Comparison of ENCODE assay signal across 1 cellular context in the genomic region with DNA sequence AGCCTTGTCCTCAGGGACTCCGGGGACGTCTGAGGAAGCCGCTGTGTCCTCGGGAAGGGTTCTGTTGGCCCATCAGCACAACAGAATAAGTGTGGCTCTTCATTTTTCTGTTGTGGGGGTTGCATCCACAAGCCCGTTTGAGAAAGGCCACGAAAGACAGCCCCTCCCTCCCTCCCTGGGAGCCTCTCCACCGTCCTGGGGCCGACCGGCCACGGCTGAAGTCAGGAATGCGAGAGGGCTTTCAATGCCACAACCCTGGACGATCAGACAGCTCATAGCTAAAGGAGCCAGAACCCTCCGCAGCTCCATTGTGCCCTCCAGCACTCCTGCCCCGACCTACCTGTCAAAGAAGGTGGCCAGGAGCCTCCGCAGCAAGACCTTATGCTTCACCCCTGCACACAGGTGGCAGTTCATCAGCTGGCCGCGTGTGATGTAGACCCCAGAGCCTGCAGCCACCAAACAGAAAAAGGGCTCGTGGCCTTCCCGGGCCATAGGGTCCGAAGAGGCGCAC.
TF ChIP-seq lines count a peak whose summit lies in the region.

No MANE protein-coding gene starts in this region.

TF ChIP-seq in H1, 55 proteins besides CTCF, POLR2A, EP300 and RAD21:
- TF ChIP-seq CHD1 (IDR thresholded peaks at IDR 0.05; ENCODE audit: low read depth, low read length) (no peak), YY1 (IDR thresholded peaks at IDR 0.05; ENCODE audit: low read depth, low read length) (no peak), EZH2 (IDR thresholded peaks at IDR 0.05; ENCODE audit: low read depth, low read length, severe bottlenecking) (no peak), BACH1 (IDR thresholded peaks at IDR 0.05; ENCODE audit: low read length) (no peak), SP4 (IDR thresholded peaks at IDR 0.05; ENCODE audit: low read length) (no peak), MAFK (IDR thresholded peaks at IDR 0.05; ENCODE audit: low read depth, low read length) (no peak), SP1 (IDR thresholded peaks at IDR 0.05; ENCODE audit: low read depth, low read length) (no peak), CTBP2 (IDR thresholded peaks at IDR 0.05; ENCODE audit: borderline replicate concordance, insufficient read depth, insufficient read length, low read length) (no peak), FOSL1 (IDR thresholded peaks at IDR 0.05; ENCODE audit: insufficient read depth, low read depth, low read length) (no peak), EGR1 (IDR thresholded peaks at IDR 0.05; ENCODE audit: borderline replicate concordance, low read depth, low read length) (no peak)
- TF ChIP-seq, protein P1, sequence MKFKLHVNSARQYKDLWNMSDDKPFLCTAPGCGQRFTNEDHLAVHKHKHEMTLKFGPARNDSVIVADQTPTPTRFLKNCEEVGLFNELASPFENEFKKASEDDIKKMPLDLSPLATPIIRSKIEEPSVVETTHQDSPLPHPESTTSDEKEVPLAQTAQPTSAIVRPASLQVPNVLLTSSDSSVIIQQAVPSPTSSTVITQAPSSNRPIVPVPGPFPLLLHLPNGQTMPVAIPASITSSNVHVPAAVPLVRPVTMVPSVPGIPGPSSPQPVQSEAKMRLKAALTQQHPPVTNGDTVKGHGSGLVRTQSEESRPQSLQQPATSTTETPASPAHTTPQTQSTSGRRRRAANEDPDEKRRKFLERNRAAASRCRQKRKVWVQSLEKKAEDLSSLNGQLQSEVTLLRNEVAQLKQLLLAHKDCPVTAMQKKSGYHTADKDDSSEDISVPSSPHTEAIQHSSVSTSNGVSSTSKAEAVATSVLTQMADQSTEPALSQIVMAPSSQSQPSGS (IDR thresholded peaks at IDR 0.05; ENCODE audit: low read length) = no peak
- TF ChIP-seq, protein P2, sequence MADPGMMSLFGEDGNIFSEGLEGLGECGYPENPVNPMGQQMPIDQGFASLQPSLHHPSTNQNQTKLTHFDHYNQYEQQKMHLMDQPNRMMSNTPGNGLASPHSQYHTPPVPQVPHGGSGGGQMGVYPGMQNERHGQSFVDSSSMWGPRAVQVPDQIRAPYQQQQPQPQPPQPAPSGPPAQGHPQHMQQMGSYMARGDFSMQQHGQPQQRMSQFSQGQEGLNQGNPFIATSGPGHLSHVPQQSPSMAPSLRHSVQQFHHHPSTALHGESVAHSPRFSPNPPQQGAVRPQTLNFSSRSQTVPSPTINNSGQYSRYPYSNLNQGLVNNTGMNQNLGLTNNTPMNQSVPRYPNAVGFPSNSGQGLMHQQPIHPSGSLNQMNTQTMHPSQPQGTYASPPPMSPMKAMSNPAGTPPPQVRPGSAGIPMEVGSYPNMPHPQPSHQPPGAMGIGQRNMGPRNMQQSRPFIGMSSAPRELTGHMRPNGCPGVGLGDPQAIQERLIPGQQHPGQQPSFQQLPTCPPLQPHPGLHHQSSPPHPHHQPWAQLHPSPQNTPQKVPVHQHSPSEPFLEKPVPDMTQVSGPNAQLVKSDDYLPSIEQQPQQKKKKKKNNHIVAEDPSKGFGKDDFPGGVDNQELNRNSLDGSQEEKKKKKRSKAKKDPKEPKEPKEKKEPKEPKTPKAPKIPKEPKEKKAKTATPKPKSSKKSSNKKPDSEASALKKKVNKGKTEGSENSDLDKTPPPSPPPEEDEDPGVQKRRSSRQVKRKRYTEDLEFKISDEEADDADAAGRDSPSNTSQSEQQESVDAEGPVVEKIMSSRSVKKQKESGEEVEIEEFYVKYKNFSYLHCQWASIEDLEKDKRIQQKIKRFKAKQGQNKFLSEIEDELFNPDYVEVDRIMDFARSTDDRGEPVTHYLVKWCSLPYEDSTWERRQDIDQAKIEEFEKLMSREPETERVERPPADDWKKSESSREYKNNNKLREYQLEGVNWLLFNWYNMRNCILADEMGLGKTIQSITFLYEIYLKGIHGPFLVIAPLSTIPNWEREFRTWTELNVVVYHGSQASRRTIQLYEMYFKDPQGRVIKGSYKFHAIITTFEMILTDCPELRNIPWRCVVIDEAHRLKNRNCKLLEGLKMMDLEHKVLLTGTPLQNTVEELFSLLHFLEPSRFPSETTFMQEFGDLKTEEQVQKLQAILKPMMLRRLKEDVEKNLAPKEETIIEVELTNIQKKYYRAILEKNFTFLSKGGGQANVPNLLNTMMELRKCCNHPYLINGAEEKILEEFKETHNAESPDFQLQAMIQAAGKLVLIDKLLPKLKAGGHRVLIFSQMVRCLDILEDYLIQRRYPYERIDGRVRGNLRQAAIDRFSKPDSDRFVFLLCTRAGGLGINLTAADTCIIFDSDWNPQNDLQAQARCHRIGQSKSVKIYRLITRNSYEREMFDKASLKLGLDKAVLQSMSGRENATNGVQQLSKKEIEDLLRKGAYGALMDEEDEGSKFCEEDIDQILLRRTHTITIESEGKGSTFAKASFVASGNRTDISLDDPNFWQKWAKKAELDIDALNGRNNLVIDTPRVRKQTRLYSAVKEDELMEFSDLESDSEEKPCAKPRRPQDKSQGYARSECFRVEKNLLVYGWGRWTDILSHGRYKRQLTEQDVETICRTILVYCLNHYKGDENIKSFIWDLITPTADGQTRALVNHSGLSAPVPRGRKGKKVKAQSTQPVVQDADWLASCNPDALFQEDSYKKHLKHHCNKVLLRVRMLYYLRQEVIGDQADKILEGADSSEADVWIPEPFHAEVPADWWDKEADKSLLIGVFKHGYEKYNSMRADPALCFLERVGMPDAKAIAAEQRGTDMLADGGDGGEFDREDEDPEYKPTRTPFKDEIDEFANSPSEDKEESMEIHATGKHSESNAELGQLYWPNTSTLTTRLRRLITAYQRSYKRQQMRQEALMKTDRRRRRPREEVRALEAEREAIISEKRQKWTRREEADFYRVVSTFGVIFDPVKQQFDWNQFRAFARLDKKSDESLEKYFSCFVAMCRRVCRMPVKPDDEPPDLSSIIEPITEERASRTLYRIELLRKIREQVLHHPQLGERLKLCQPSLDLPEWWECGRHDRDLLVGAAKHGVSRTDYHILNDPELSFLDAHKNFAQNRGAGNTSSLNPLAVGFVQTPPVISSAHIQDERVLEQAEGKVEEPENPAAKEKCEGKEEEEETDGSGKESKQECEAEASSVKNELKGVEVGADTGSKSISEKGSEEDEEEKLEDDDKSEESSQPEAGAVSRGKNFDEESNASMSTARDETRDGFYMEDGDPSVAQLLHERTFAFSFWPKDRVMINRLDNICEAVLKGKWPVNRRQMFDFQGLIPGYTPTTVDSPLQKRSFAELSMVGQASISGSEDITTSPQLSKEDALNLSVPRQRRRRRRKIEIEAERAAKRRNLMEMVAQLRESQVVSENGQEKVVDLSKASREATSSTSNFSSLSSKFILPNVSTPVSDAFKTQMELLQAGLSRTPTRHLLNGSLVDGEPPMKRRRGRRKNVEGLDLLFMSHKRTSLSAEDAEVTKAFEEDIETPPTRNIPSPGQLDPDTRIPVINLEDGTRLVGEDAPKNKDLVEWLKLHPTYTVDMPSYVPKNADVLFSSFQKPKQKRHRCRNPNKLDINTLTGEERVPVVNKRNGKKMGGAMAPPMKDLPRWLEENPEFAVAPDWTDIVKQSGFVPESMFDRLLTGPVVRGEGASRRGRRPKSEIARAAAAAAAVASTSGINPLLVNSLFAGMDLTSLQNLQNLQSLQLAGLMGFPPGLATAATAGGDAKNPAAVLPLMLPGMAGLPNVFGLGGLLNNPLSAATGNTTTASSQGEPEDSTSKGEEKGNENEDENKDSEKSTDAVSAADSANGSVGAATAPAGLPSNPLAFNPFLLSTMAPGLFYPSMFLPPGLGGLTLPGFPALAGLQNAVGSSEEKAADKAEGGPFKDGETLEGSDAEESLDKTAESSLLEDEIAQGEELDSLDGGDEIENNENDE (IDR thresholded peaks at IDR 0.05; ENCODE audit: insufficient replicate concordance, low read length) = no peak
